In the genomic region with DNA sequence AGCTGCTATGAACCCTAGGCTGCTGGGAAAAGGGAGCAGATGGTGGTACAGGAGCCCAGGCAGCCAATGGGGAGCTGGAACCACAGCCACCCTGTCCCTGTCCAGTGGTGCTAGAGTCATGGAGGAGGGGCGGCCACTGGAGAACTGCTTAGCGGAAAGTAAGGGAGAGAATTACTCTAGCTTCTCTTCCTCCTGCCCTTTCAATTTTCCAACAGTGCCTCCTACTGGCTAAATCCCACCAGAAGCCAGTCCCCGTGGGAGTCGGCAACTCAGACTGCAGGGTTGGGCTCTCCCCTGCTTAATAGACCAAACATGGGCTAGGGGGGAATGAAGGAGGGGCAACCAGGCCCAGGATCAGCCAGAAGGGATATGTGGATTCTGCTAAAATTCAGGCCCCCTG, we compare ENCODE assay signal across 11 cellular contexts.
DNase-seq lines count a peak whose midpoint lies in the region; ATAC-seq and TF ChIP-seq lines count a peak whose summit lies in the region.
"Had no signal": no experiment of that assay in that cellular context is flagged by ENCODE, and none has a peak within 500 bp of the region (broad histone marks: within the 10 kb centered on the region; RNA-seq: fewer than 3 reads in every experiment).

No MANE protein-coding gene starts in this region.

- no peak overlapping the region for H3K4me3 ChIP-seq in heart left ventricle
- no peak overlapping the region for H3K4me3 ChIP-seq in testis

- WGBS in heart left ventricle, 4 donors, result 16 to 23% (median 21%) methylated on average over 4 of the region's 4 CpGs
- 24 to 33% methylated on average over 4 of the region's 4 CpGs for WGBS in testis, 2 donors

- intact Hi-C loops in heart left ventricle (cut with DNase I), result loop anchor here in 9 of 10 donors (1.0 to 10.0 kb wide), 5 partner anchors 215 to 248 kb away; no protein-coding TSS in a partner anchor
- intact Hi-C loops in testis (cut with DNase I; ENCODE audit: low total_unique reads), result no loop called here

- DNase-seq in activated effector memory CD4-positive, alpha-beta T cell treated with anti-CD3 and anti-CD28 coated beads, Interleukin-2, amount 50 U/mL, for 16 hours, result peak; percentile 24
- DNase-seq in activated effector memory CD4-positive, alpha-beta T cell treated with Interleukin-2 at 50 U/mL for 16 hours, result no peak
- DNase-seq in RPMI7951 (ENCODE audit: low read depth), result peak; percentile 32
- no peak for DNase-seq in heart left ventricle
- DNase-seq in testis, result peak; percentile 39
- DNase-seq in activated gamma-delta T cell treated with Interleukin-2 at 50 U/mL for 16 hours, result no peak
- no peak for DNase-seq in COLO829 (ENCODE audit: low spot score)
- DNase-seq: activated naive CD8-positive, alpha-beta T cell treated with anti-CD3 and anti-CD28 coated beads for 36 hours; CD4-positive, alpha-beta T cell; NCI-H2081 had no signal

- H3K9me3 ChIP-seq in heart left ventricle, result no peaks in the 10 kb centered on the region
- no peaks in the 10 kb centered on the region for H3K9me3 ChIP-seq in testis

- TF ChIP-seq CTCF in heart left ventricle (IDR thresholded peaks at IDR 0.05) (peak in 9 of 12 donors; percentile 14 to 49 (median 37)), testis (IDR thresholded peaks at IDR 0.05) (peak in 2 of 3 experiments; percentile 17 to 33)

- TF ChIP-seq POLR2A in heart left ventricle (IDR thresholded peaks at IDR 0.05) (no peak), testis (IDR thresholded peaks at IDR 0.05) (no peak)

- H3K4me1 ChIP-seq in heart left ventricle (no peaks in the 10 kb centered on the region), testis (no peaks in the 10 kb centered on the region)

- H3K27ac ChIP-seq in heart left ventricle (no peak overlapping the region), testis (no peak overlapping the region)

- H3K36me3 ChIP-seq in heart left ventricle (no peaks in the 10 kb centered on the region), testis (ENCODE audit: low read depth, missing control alignments) (no peaks in the 10 kb centered on the region)

- peak; percentile 48 to 77 (median 64) for ATAC-seq in heart left ventricle
- ATAC-seq in GM21526 (IDR thresholded peaks at IDR 0.05; ENCODE audit: low FRiP score, unreplicated experiment), result no peak

- H3K27me3 ChIP-seq in heart left ventricle, result peaks cover 0 to 18% (median 7%) of the 10 kb centered on the region in 9 donors
- no peaks in the 10 kb centered on the region for H3K27me3 ChIP-seq in testis

Comparison
In these comparisons a context has a peak if more than half of its experiments do, and no peak if none do; other contexts are left out.
1. DNase-seq: peak in activated effector memory CD4-positive, alpha-beta T cell treated with anti-CD3 and anti-CD28 coated beads, Interleukin-2, amount 50 U/mL, for 16 hours (single experiment), RPMI7951 (single experiment) and testis (single experiment); none in activated effector memory CD4-positive, alpha-beta T cell treated with Interleukin-2 at 50 U/mL for 16 hours (single experiment), heart left ventricle (0 of 5), activated gamma-delta T cell treated with Interleukin-2 at 50 U/mL for 16 hours (single experiment) and COLO829 (single experiment).